ENCODE assay signal across 18 cellular contexts in genomic region chr2:188965554-188965953, GRCh38. TPM values are rescaled to one million over a fixed set of nuclear protein-coding genes. Genes with fewer than 3 reads are reported as not detected.
"Had no signal": no experiment of that assay in that cellular context is flagged by ENCODE, and none has a peak within 500 bp of the region (broad histone marks: within the 10 kb centered on the region; RNA-seq: fewer than 3 reads in every experiment).

No MANE protein-coding gene starts in this region.

- H3K4me3 ChIP-seq: adrenal gland had no signal

- DNase-seq: activated CD4-positive, alpha-beta T cell treated with anti-CD3 and anti-CD28 coated beads for 1 hour; activated CD8-positive, alpha-beta memory T cell treated with anti-CD3 and anti-CD28 coated beads for 24 hours; activated CD8-positive, alpha-beta memory T cell treated with anti-CD3 and anti-CD28 coated beads, Interleukin-2, amount 50 U/mL, for 48 hours; activated effector memory CD4-positive, alpha-beta T cell treated with anti-CD3 and anti-CD28 coated beads, Interleukin-2, amount 50 U/mL, for 16 hours; activated T-cell treated with anti-CD3 and anti-CD28 coated beads, Interleukin-2, amount 50 U/mL, for 72 hours; adrenal gland; effector memory CD4-positive, alpha-beta T cell; foreskin fibroblast; mammary epithelial cell; occipital lobe; stimulated activated CD8-positive, alpha-beta memory T cell treated with anti-CD3 and anti-CD28 coated beads, Interleukin-4, amount 100 ng/mL, for 48 hours; stimulated activated naive CD4-positive, alpha-beta T cell; substantia nigra; SW 1271; WERI-Rb-1 had no signal

- H3K27me3 ChIP-seq: adrenal gland had no signal

- ATAC-seq: activated T-cell treated with anti-CD3 and anti-CD28 coated beads, Interleukin-2, amount 50 U/mL, for 72 hours had no signal

- FAIRE-seq: bronchial epithelial cell, keratinocyte had no signal

- H3K36me3 ChIP-seq: adrenal gland, WERI-Rb-1 had no signal

- H3K4me1 ChIP-seq: adrenal gland had no signal

- H3K9me3 ChIP-seq: adrenal gland had no signal

- H3K27ac ChIP-seq: adrenal gland, WERI-Rb-1 had no signal

RNA-seq across cellular contexts. Expression of gene COL3A1, which starts 8.6 kb away (rescaled TPM):
- total RNA-seq: T-helper 2 cell treated with Interferon-gamma antibody and Interleukin-4, amounts not matched to agents 100 ng/mL and 5 ng/mL, for 36 hours had no signal
